9 cellular contexts compared by ENCODE assay signal in the genomic region with DNA sequence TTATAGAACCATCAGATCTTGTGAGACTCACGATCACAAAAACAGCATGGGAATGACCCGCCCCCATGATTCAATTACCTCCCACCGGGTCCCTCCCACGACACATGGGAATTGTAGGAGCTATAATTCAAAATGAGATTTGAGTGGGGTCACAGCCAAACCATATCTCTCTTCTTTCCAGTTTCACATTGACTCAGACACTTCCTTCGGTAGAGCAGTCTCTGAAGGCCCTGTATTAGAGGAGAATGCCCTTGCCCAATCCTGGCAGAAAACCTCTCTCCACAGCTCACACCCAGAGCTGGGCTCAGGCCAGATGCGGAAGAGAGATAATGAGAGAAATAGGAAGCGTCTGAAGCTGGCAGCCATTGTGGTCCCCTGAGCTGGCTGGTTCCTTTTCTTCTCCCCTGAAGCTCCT.
DNase-seq lines count a peak whose midpoint lies in the region; ATAC-seq and TF ChIP-seq lines count a peak whose summit lies in the region.
"Had no signal": no experiment of that assay in that cellular context is flagged by ENCODE, and none has a peak within 500 bp of the region (broad histone marks: within the 10 kb centered on the region; RNA-seq: fewer than 3 reads in every experiment).

No MANE protein-coding gene starts in this region.

- H3K4me1 Mint-ChIP-seq in activated T-helper 17 cell treated with anti-CD3 and anti-CD28 coated beads, Interleukin-2, amount 50 U/mL, for 72 hours = peaks cover 6% of the 10 kb centered on the region

- no peaks in the 10 kb centered on the region for H4K20me1 ChIP-seq in OCI-LY7 (ENCODE audit: insufficient read depth, low read length)

- CTCF ChIA-PET in HEK293T (lab: Yijun Ruan, JAX) = interaction anchor here (0.7 to 1.6 kb wide), 2 partner anchors 75 to 290 kb away, joined by 3 to 8 read pairs; no protein-coding TSS in a partner anchor
- CTCF ChIA-PET in OCI-LY7 (lab: Charles Lee; ENCODE audit: unreplicated experiment) = no interaction called here

- H3K27ac Mint-ChIP-seq in activated T-helper 17 cell treated with anti-CD3 and anti-CD28 coated beads, Interleukin-2, amount 50 U/mL, for 72 hours = peak overlapping the region; percentile 10
- H3K27ac Mint-ChIP-seq: brain had no signal

- H2AFZ ChIP-seq in OCI-LY7 (ENCODE audit: low read length) = no peak overlapping the region

- no peaks in the 10 kb centered on the region for H3K4me1 ChIP-seq in OCI-LY7 (ENCODE audit: insufficient read depth, low read length, poor library complexity, severe bottlenecking)

- no peak overlapping the region for H3K4me3 ChIP-seq in OCI-LY7 (ENCODE audit: low read depth, low read length, poor library complexity, severe bottlenecking)

- peak; percentile 69 for ATAC-seq in HG03097 (IDR thresholded peaks at IDR 0.05; ENCODE audit: low FRiP score, unreplicated experiment)
- ATAC-seq in activated T-helper 17 cell treated with anti-CD3 and anti-CD28 coated beads, Interleukin-2, amount 50 U/mL, for 72 hours (replicated peaks) = peak; percentile 63

- H3K9me3 ChIP-seq in OCI-LY7 (ENCODE audit: low read length) = no peaks in the 10 kb centered on the region

- H3K27me3 Mint-ChIP-seq in activated T-helper 17 cell treated with anti-CD3 and anti-CD28 coated beads, Interleukin-2, amount 50 U/mL, for 72 hours = peaks cover 9% of the 10 kb centered on the region
- H3K27me3 Mint-ChIP-seq: brain had no signal

- no peaks in the 10 kb centered on the region for H3K36me3 ChIP-seq in OCI-LY7 (ENCODE audit: insufficient read depth, low read length)

- no peak overlapping the region for H3K27ac ChIP-seq in OCI-LY7 (ENCODE audit: low read depth, low read length, poor library complexity, severe bottlenecking)

- intact Hi-C loops in OCI-LY7 (cut with micrococcal nuclease; ENCODE audit: unreplicated experiment) = no loop called here

- no peaks in the 10 kb centered on the region for H3K79me2 ChIP-seq in OCI-LY7 (ENCODE audit: insufficient read depth, low read depth, low read length)

- H3K36me3 Mint-ChIP-seq in activated T-helper 17 cell treated with anti-CD3 and anti-CD28 coated beads, Interleukin-2, amount 50 U/mL, for 72 hours (ENCODE audit: low read depth) = no peaks in the 10 kb centered on the region
- H3K36me3 Mint-ChIP-seq: brain had no signal

- H3K9me3 Mint-ChIP-seq in activated T-helper 17 cell treated with anti-CD3 and anti-CD28 coated beads, Interleukin-2, amount 50 U/mL, for 72 hours = no peaks in the 10 kb centered on the region

- BruUV-seq in OCI-LY7 (replicated peaks; lab: Mats Ljungman, UMichigan) = no TSS peak

- H3K9me2 ChIP-seq in OCI-LY7 (ENCODE audit: insufficient read depth, low read length) = no peaks in the 10 kb centered on the region

- peak overlapping the region; percentile 23 for H3K4me3 Mint-ChIP-seq in activated T-helper 17 cell treated with anti-CD3 and anti-CD28 coated beads, Interleukin-2, amount 50 U/mL, for 72 hours
- H3K4me3 Mint-ChIP-seq: brain had no signal

- DNase-seq in stimulated activated CD4-positive, alpha-beta T cell treated with anti-CD3 and anti-CD28 coated beads, Interleukin-1b, Interleukin-23, amount 100 ng/mL, for 48 hours = peak; percentile 17
- no peak for DNase-seq in stimulated activated CD4-positive, alpha-beta T cell treated with anti-CD3 and anti-CD28 coated beads, Interleukin-4, amount 100 ng/mL, for 4 hours
- DNase-seq in HEK293T (ENCODE audit: extremely low spot score) (no peak), OCI-LY7 (ENCODE audit: low spot score) (no peak), GM03348 (ENCODE audit: low spot score) (no peak), T-helper 9 cell (no peak)

- POLR2A ChIA-PET in HEK293T (lab: Yijun Ruan, JAX) = no interaction called here
- POLR2A ChIA-PET in OCI-LY7 (lab: Charles Lee) = no interaction called here

- TF ChIP-seq CTCF in OCI-LY7 (conservative IDR thresholded peaks at IDR 0.05; ENCODE audit: low read length) = no peak

- no peak overlapping the region for H3K4me2 ChIP-seq in OCI-LY7 (ENCODE audit: low read length)

TF ChIP-seq in HEK293T, 16 proteins besides CTCF, POLR2A, EP300 and RAD21:
- TF ChIP-seq LEF1 (IDR thresholded peaks at IDR 0.05; ENCODE audit: borderline replicate concordance) (no peak), ARNT (IDR thresholded peaks at IDR 0.05) (no peak), NFRKB (IDR thresholded peaks at IDR 0.05) (no peak), PKNOX1 (IDR thresholded peaks at IDR 0.05) (no peak), FOXK2 (IDR thresholded peaks at IDR 0.05) (no peak), ZNF384 (IDR thresholded peaks at IDR 0.05) (no peak), HDGF (IDR thresholded peaks at IDR 0.05; ENCODE audit: borderline replicate concordance) (no peak), SP1 (IDR thresholded peaks at IDR 0.05) (no peak), ELF4 (IDR thresholded peaks at IDR 0.05) (no peak), TARDBP (IDR thresholded peaks at IDR 0.05) (no peak), SUZ12 (IDR thresholded peaks at IDR 0.05) (no peak), FOXA1 (IDR thresholded peaks at IDR 0.05) (no peak), FOXM1 (IDR thresholded peaks at IDR 0.05; ENCODE audit: borderline replicate concordance) (no peak), BHLHE40 (IDR thresholded peaks at IDR 0.05; ENCODE audit: borderline replicate concordance) (no peak), L3MBTL2 (conservative IDR thresholded peaks at IDR 0.05) (no peak), CTBP1 (IDR thresholded peaks at IDR 0.05; ENCODE audit: borderline replicate concordance) (no peak)
